Comparison of ENCODE assay signal across 8 cellular contexts in the genomic region with DNA sequence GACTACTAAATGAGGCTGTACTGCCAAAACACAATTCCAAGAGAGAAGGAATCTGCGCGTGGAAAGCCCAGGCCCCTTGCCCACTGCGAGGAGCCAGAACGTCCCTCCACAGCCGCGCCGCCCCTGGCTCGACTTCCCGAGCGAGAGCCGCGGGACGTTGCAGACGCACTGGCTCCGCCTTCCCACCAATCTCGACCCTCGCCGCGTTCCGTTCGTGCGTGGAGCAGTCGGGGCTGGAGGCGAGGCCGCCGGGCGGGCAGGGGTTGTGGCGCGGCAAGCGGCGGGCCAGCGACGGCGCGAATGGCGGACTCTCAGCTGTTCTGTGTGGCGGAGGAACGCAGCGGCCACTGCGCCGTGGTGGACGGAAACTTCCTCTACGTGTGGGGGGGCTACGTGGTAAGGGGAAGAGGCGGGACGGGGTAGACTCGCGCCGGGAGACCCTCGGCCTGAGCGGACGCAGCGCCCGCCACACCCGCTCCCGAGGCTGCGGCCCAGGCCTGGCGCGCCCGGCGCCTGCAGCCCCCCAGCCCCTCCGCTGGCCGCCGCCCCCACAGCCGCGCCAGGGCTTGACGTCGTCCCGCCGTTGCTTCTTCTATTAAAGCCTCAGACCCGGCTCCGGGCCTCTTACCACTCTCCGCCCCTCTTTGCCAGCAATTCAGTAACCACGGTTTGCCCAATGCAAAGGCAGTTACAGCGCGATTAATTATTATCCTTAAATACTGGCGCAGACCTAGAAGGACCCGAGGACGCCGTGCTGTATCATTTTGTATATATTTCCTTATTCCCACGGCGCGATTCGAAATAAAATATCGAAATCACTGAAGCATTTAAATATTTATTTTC.
DNase-seq lines count a peak whose midpoint lies in the region; ATAC-seq and TF ChIP-seq lines count a peak whose summit lies in the region.

KLHDC1 (plus strand) TSS at position 226 of the 843 bp plus-strand sequence; CDS start at position 301, 75 bp downstream.

- peak within 1 kb of the TSS; percentile 71 for H3K4me3 ChIP-seq in AG04449 (ENCODE audit: low read depth, low read length)

- in situ Hi-C loops in GM18951 (cut with MboI; ENCODE audit: low sequenced_read_pairs, unreplicated experiment), result no loop called here

- TF ChIP-seq POLR2A in GM18951 (IDR thresholded peaks at IDR 0.05; ENCODE audit: extremely low read depth, insufficient read depth, insufficient read length), result peak; percentile 71

- H3K27ac ChIP-seq in cingulate gyrus (ENCODE audit: low read depth, low read length), result peak within 1 kb of the TSS; percentile 69

- CTCF ChIA-PET in AG04449 (lab: Yijun Ruan, JAX), result interaction anchor here (0.9 kb wide), 1 partner anchor 11 kb away, joined by 3 read pairs; no protein-coding TSS in a partner anchor

- no peak for TF ChIP-seq CTCF in AG04449 (IDR thresholded peaks at IDR 0.05; ENCODE audit: insufficient read depth, low read length, missing control alignments)

- POLR2A ChIA-PET in AG04449 (lab: Yijun Ruan, JAX), result interaction anchor here (1.1 kb wide), 1 partner anchor 76 kb away, joined by 3 read pairs; no protein-coding TSS in a partner anchor

- peak; percentile 74 for ATAC-seq in HG03175 (IDR thresholded peaks at IDR 0.05; ENCODE audit: unreplicated experiment)

- DNase-seq in AG04449 (ENCODE audit: low read depth, low spot score) (no peak), NCI-H446 (lab: John Stamatoyannopoulos, UW) (peak; percentile 53 to 65), left kidney (ENCODE audit: low read depth, low spot score) (peak; percentile 94)
- DNase-seq in activated CD4-positive, alpha-beta T cell treated with anti-CD3 and anti-CD28 coated beads for 48 hours, result peak; percentile 81
- DNase-seq in stimulated activated CD4-positive, alpha-beta T cell treated with anti-CD3 and anti-CD28 coated beads, Interleukin-1b, Interleukin-23, amount 100 ng/mL, for 4 hours (ENCODE audit: low read depth in 2 of 2), result peak; percentile 62 to 69
